ENCODE assay signal across 8 cellular contexts in genomic region chr4:81040175-81040659, GRCh38. TPM values are rescaled to one million over a fixed set of nuclear protein-coding genes. Genes with fewer than 3 reads are reported as not detected.
DNase-seq lines count a peak whose midpoint lies in the region; ATAC-seq and TF ChIP-seq lines count a peak whose summit lies in the region.

No MANE protein-coding gene starts in this region.

- no peak overlapping the region for H2BK15ac ChIP-seq in mesendoderm (replicated peaks; ENCODE audit: low read depth)

- H3K56ac ChIP-seq in mesendoderm (ENCODE audit: low read length) = no peak overlapping the region

- H3K27ac Mint-ChIP-seq in Calu3 (ENCODE audit: unreplicated experiment) = peak overlapping the region; percentile 28
- H3K27ac Mint-ChIP-seq in activated T-helper 17 cell treated with anti-CD3 and anti-CD28 coated beads, Interleukin-2, amount 50 U/mL, for 72 hours = no peak overlapping the region

- no peak for TF ChIP-seq POLR2A in breast epithelium (IDR thresholded peaks at IDR 0.05)

- H3K36me3 ChIP-seq in breast epithelium (no peaks in the 10 kb centered on the region), mesendoderm (ENCODE audit: control insufficient read depth, insufficient read depth, low read length) (no peaks in the 10 kb centered on the region)

- no peak overlapping the region for H3K23ac ChIP-seq in mesendoderm (ENCODE audit: low read length)

- WGBS in mesendoderm (ENCODE audit: extremely low coverage, insufficient coverage, low lambda C conversion rate) = no CpG with 5 or more reads among the region's 4 CpGs

- no peaks in the 10 kb centered on the region for H3K27me3 ChIP-seq in breast epithelium
- no peaks in the 10 kb centered on the region for H3K27me3 ChIP-seq in mesendoderm (ENCODE audit: insufficient read depth, low read length, poor library complexity)

- intact Hi-C loops in Calu3 (cut with micrococcal nuclease; ENCODE audit: unreplicated experiment) = loop anchor here (1.0 to 5.0 kb wide), 5 partner anchors 48 to 678 kb away; no protein-coding TSS in a partner anchor
- intact Hi-C loops in breast epithelium (cut with DNase I; ENCODE audit: low total_unique reads) = no loop called here

- peak; percentile 50 for ATAC-seq in GM19035 (IDR thresholded peaks at IDR 0.05; ENCODE audit: unreplicated experiment)
- ATAC-seq in activated T-helper 17 cell treated with anti-CD3 and anti-CD28 coated beads, Interleukin-2, amount 50 U/mL, for 72 hours (replicated peaks) = no peak

- H3K4me3 ChIP-seq in breast epithelium (no peak overlapping the region), mesendoderm (ENCODE audit: low read length) (no peak overlapping the region)

- H3K18ac ChIP-seq in mesendoderm (ENCODE audit: low read length) = no peak overlapping the region

- no peak overlapping the region for H3K4ac ChIP-seq in mesendoderm (ENCODE audit: low read depth, low read length)

- no peak overlapping the region for H2BK120ac ChIP-seq in mesendoderm (ENCODE audit: low read depth, low read length)

- H3K4me2 ChIP-seq in mesendoderm (ENCODE audit: low read length) = no peak overlapping the region

- H2BK5ac ChIP-seq in mesendoderm (ENCODE audit: low read length) = no peak overlapping the region

- no peaks in the 10 kb centered on the region for H3K9me3 ChIP-seq in breast epithelium

- DNase-seq in Calu3 (no peak), NCI-H187 treated with DMSO at 0.1 percent for 48 hours (lab: John Stamatoyannopoulos, UW) (peak; percentile 40), breast epithelium (ENCODE audit: low spot score in 2 of 2) (no peak), mesendoderm (peak; percentile 34), COR-L47 (lab: John Stamatoyannopoulos, UW) (no peak), cerebellar nuclear complex (lab: John Stamatoyannopoulos, UW) (no peak)

- H3K79me1 ChIP-seq in mesendoderm (ENCODE audit: low read length) = no peaks in the 10 kb centered on the region

- CTCF ChIA-PET in Calu3 (lab: Charles Lee) = interaction anchor here (1.0 to 2.0 kb wide), 6 partner anchors 10 to 678 kb away, joined by 3 to 26 read pairs (median 6); partner anchors contain the start of gene BMP3

- H3K4me3 Mint-ChIP-seq in Calu3 (ENCODE audit: low read depth, unreplicated experiment) = no peak overlapping the region
- H3K4me3 Mint-ChIP-seq in activated T-helper 17 cell treated with anti-CD3 and anti-CD28 coated beads, Interleukin-2, amount 50 U/mL, for 72 hours = no peak overlapping the region

- no peak overlapping the region for H4K5ac ChIP-seq in mesendoderm (ENCODE audit: low read length)

- no peaks in the 10 kb centered on the region for H3K36me3 Mint-ChIP-seq in Calu3 (ENCODE audit: insufficient read depth, unreplicated experiment)
- no peaks in the 10 kb centered on the region for H3K36me3 Mint-ChIP-seq in activated T-helper 17 cell treated with anti-CD3 and anti-CD28 coated beads, Interleukin-2, amount 50 U/mL, for 72 hours (ENCODE audit: low read depth)

- BruUV-seq in Calu3 (replicated peaks; lab: Mats Ljungman, UMichigan) = no TSS peak

- no peak overlapping the region for H4K8ac ChIP-seq in mesendoderm (ENCODE audit: low read depth, low read length)

- H3K79me2 ChIP-seq in mesendoderm (ENCODE audit: control insufficient read depth, insufficient read depth, low read length) = no peaks in the 10 kb centered on the region

- TF ChIP-seq CTCF in Calu3 (IDR thresholded peaks at IDR 0.05; ENCODE audit: unreplicated experiment) (peak; percentile 26), breast epithelium (IDR thresholded peaks at IDR 0.05) (peak in 2 of 3 donors; percentile 33 to 53)

- H3K27ac ChIP-seq in breast epithelium = no peak overlapping the region
- no peak overlapping the region for H3K27ac ChIP-seq in mesendoderm (ENCODE audit: low read depth, low read length)

- no peaks in the 10 kb centered on the region for H3K9me3 Mint-ChIP-seq in Calu3 (ENCODE audit: low read depth, unreplicated experiment)
- no peaks in the 10 kb centered on the region for H3K9me3 Mint-ChIP-seq in activated T-helper 17 cell treated with anti-CD3 and anti-CD28 coated beads, Interleukin-2, amount 50 U/mL, for 72 hours

- H3K4me1 ChIP-seq in breast epithelium (no peaks in the 10 kb centered on the region), mesendoderm (ENCODE audit: control insufficient read depth, low read depth, low read length) (no peaks in the 10 kb centered on the region)

- no peaks in the 10 kb centered on the region for H3K27me3 Mint-ChIP-seq in Calu3 (ENCODE audit: unreplicated experiment)
- H3K27me3 Mint-ChIP-seq in activated T-helper 17 cell treated with anti-CD3 and anti-CD28 coated beads, Interleukin-2, amount 50 U/mL, for 72 hours = peaks cover 7% of the 10 kb centered on the region

- peaks cover 18% of the 10 kb centered on the region for H3K4me1 Mint-ChIP-seq in Calu3 (ENCODE audit: low read depth, unreplicated experiment)
- no peaks in the 10 kb centered on the region for H3K4me1 Mint-ChIP-seq in activated T-helper 17 cell treated with anti-CD3 and anti-CD28 coated beads, Interleukin-2, amount 50 U/mL, for 72 hours

- no peak overlapping the region for H2AK5ac ChIP-seq in mesendoderm (ENCODE audit: low read length)

- H3K9ac ChIP-seq in mesendoderm (ENCODE audit: low read length) = no peak overlapping the region

RNA-seq across cellular contexts. Expression of gene BMP3, which starts 9.7 kb away (rescaled TPM):
- total RNA-seq in Calu3 (2022) (0.10 and 0.17 TPM in 2 replicates), breast epithelium (10 to 100 TPM in 1 of 3 donors, 1 to 10 TPM in 1, under 1 TPM in 1; 0.98 to 25.3 (median 2.6) TPM)
- 0.03 TPM for polyA plus RNA-seq in mesendoderm (2013, experiment 1 of 2)
- polyA plus RNA-seq in mesendoderm (2013, experiment 2 of 2) = 0.01 TPM
- total RNA-seq in activated T-helper 17 cell treated with anti-CD3 and anti-CD28 coated beads, Interleukin-2, amount 50 U/mL, for 72 hours = under 1 TPM in 1 of 2 donors, not detected in 1; 0.05 TPM

Comparison
In these comparisons a context has a peak if more than half of its experiments do, and no peak if none do; other contexts are left out.
1. DNase-seq: peak in NCI-H187 treated with DMSO at 0.1 percent for 48 hours (single experiment) and mesendoderm (single experiment); none in Calu3 (single experiment), breast epithelium (0 of 2), COR-L47 (single experiment) and cerebellar nuclear complex (0 of 2).